In the genomic region with DNA sequence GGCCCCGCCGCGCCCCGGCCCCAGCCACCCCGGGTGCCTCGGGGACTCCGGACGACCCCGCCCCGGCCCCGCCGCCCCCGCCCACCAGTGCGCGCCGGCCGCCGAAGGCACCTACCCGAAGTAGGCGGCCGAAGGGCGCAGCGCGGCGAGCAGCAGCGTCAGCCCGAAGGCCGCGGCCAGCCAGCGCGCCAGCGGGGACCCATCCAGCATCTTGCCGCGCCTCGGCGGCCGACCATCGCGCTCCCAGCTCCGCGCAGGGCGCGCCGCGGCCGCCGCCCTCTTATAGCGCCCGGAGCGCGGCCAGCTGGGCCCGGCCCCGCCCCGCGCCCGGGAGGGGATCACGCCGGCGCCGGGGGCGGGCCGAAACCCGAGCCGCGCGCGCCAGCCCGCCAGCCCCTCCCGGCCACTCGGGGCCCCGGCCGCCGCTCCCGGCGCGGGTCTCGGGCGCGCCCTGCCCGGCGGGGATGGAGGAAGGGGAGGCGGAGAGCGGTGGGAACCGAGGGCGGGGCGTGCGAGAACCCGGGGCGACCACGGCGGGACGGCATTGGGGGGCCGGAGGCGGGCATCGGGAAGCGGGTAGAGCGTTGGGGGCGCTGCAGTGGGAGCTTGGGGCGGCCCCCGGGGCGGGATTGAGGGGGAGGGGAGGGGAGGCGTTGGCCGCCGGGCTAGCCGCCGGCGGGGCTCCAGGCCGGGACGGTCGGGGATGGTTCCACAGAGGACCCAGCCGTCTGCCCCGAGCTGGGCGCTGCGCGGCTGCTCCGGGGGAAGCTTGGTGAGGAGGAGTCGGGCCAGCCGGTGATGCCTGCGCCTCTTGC, we compare ENCODE assay signal across 8 cellular contexts. TPM values are rescaled to one million over a fixed set of nuclear protein-coding genes. Genes with fewer than 3 reads are reported as not detected.
DNase-seq lines count a peak whose midpoint lies in the region; ATAC-seq, FAIRE-seq and TF ChIP-seq lines count a peak whose summit lies in the region.

Gene WNT9A (minus strand): TSS at position 255 of the 815 bp plus-strand sequence. CDS start 45 bp downstream, at position 210.

- peak within 1 kb of the TSS; percentile 75 for H2AFZ ChIP-seq in PC-3 (ENCODE audit: low read length)
- H2AFZ ChIP-seq in HepG2 (ENCODE audit: low read length) = no peak within 1 kb of the TSS
- no peak within 1 kb of the TSS for H2AFZ ChIP-seq in Karpas-422 (ENCODE audit: low read length)

- TF ChIP-seq CTCF in PC-3 (conservative IDR thresholded peaks at IDR 0.05; ENCODE audit: low read depth, low read length) = no peak; the same call in 1 of the 2 replicates
- TF ChIP-seq CTCF in HepG2 (CRISPR knock-in tag; IDR thresholded peaks at IDR 0.05) = no peak
- TF ChIP-seq CTCF in thyroid gland (IDR thresholded peaks at IDR 0.05) = no peak

- peak; percentile 32 for DNase-seq in DMS153 (lab: John Stamatoyannopoulos, UW)
- DNase-seq in HEK293T (ENCODE audit: extremely low spot score) = peak; percentile 90
- peak; percentile 91 for DNase-seq in PC-3
- no peak for DNase-seq in HepG2 (ENCODE audit: low spot score)
- DNase-seq in thyroid gland = peak; percentile 57 to 61
- no peak for DNase-seq in effector CD8-positive, alpha-beta T cell (lab: John Stamatoyannopoulos, UW)
- no peak for DNase-seq in Karpas-422

- H3F3A ChIP-seq in PC-3 (ENCODE audit: low read length, unreplicated experiment) = no peaks in the 10 kb centered on the region

- TF ChIP-seq EP300 in HepG2 (IDR thresholded peaks at IDR 0.05; ENCODE audit: low read depth in 2 of 2, low read length in 2 of 2) = no peak
- no peak for TF ChIP-seq EP300 in HepG2 (CRISPR knock-in tag; IDR thresholded peaks at IDR 0.05; ENCODE audit: borderline replicate concordance)

- no peaks in the 10 kb centered on the region for H3K36me3 ChIP-seq in PC-3 (ENCODE audit: low read depth, low read length)
- H3K36me3 ChIP-seq in HepG2 (replicated peaks in 1 of 2; ENCODE audit: control insufficient read depth in 1 of 2, insufficient read depth in 2 of 2, low read length in 2 of 2) = no peaks in the 10 kb centered on the region
- no peaks in the 10 kb centered on the region for H3K36me3 ChIP-seq in thyroid gland
- H3K36me3 ChIP-seq in Karpas-422 (ENCODE audit: insufficient read depth, low read length) = no peaks in the 10 kb centered on the region

- H3K4me3 ChIP-seq in PC-3 (ENCODE audit: low read length) = peak within 1 kb of the TSS; percentile 75
- H3K4me3 ChIP-seq in HepG2 (replicated peaks in 1 of 3; ENCODE audit: insufficient read depth in 1 of 3, low read depth in 2 of 3, low read length in 3 of 3) = peak within 1 kb of the TSS; percentile 41 to 57 (median 47); a peak in 5 of 6 replicates
- peak within 1 kb of the TSS in 2 of 3 donors; percentile 1 to 52 for H3K4me3 ChIP-seq in thyroid gland (replicated peaks in 1 of 3)
- H3K4me3 ChIP-seq in Karpas-422 (ENCODE audit: low read length) = no peak within 1 kb of the TSS

- H3K27ac Mint-ChIP-seq in dendritic cell treated with granulocyte-macrophage colony-stimulating factor and Interleukin-4, amounts not matched to agents 40 ng/mL and 50 ng/mL, for 4 days = no peak within 1 kb of the TSS

- no peaks in the 10 kb centered on the region for H3K36me3 Mint-ChIP-seq in dendritic cell treated with granulocyte-macrophage colony-stimulating factor and Interleukin-4, amounts not matched to agents 40 ng/mL and 50 ng/mL, for 4 days (ENCODE audit: low read depth)

- POLR2A ChIA-PET in HEK293T (lab: Yijun Ruan, JAX) = interaction anchor here (0.8 to 1.0 kb wide), 2 partner anchors 28 to 195 kb away, joined by 3 read pairs; no protein-coding TSS in a partner anchor
- POLR2A ChIA-PET in PC-3 (lab: Charles Lee; ENCODE audit: unreplicated experiment) = interaction anchor here (0.6 to 1.1 kb wide), 2 partner anchors 13 to 160 kb away, joined by 3 to 8 read pairs; no protein-coding TSS in a partner anchor
- POLR2A ChIA-PET in HepG2 (lab: Yijun Ruan, JAX) = no interaction called here

- TF ChIP-seq RAD21 in HepG2 (CRISPR knock-in tag; IDR thresholded peaks at IDR 0.05) = no peak

- peaks cover 54% of the 10 kb centered on the region for H3K27me3 Mint-ChIP-seq in dendritic cell treated with granulocyte-macrophage colony-stimulating factor and Interleukin-4, amounts not matched to agents 40 ng/mL and 50 ng/mL, for 4 days

- peak within 1 kb of the TSS; percentile 77 for H3K27ac ChIP-seq in PC-3 (ENCODE audit: low read length)
- H3K27ac ChIP-seq in HepG2 (ENCODE audit: extremely low read length, insufficient read depth, low read length) = no peak within 1 kb of the TSS
- H3K27ac ChIP-seq in thyroid gland = peak within 1 kb of the TSS in 2 of 3 donors; percentile 38 to 78
- H3K27ac ChIP-seq in Karpas-422 (ENCODE audit: low read length) = no peak within 1 kb of the TSS

- H4K20me1 ChIP-seq in PC-3 (ENCODE audit: low read length) (no peaks in the 10 kb centered on the region), HepG2 (ENCODE audit: insufficient read depth, low read length) (no peaks in the 10 kb centered on the region), Karpas-422 (ENCODE audit: insufficient read depth, low read depth, low read length) (no peaks in the 10 kb centered on the region)

- H3K4me1 ChIP-seq in PC-3 (ENCODE audit: insufficient read depth, low read length) (peaks cover 28% of the 10 kb centered on the region), HepG2 (ENCODE audit: insufficient read depth, low read length) (peaks cover 16% of the 10 kb centered on the region), thyroid gland (peaks cover 21 to 29% of the 10 kb centered on the region in 2 donors), Karpas-422 (ENCODE audit: low read length) (no peaks in the 10 kb centered on the region)

- H3K9me3 ChIP-seq in PC-3 (ENCODE audit: low read length) (no peaks in the 10 kb centered on the region), HepG2 (ENCODE audit: low read length) (no peaks in the 10 kb centered on the region), thyroid gland (no peaks in the 10 kb centered on the region), Karpas-422 (ENCODE audit: low read length) (no peaks in the 10 kb centered on the region)

- H3K79me2 ChIP-seq in PC-3 (ENCODE audit: low read length) (peaks cover 52% of the 10 kb centered on the region), HepG2 (ENCODE audit: insufficient read depth, low read length) (no peaks in the 10 kb centered on the region), Karpas-422 (ENCODE audit: low read length) (no peaks in the 10 kb centered on the region)

- H3K9ac ChIP-seq in PC-3 (ENCODE audit: low read length) = peak within 1 kb of the TSS; percentile 63
- no peak within 1 kb of the TSS for H3K9ac ChIP-seq in HepG2 (ENCODE audit: insufficient read depth, low read depth, low read length)
- no peak within 1 kb of the TSS for H3K9ac ChIP-seq in Karpas-422 (ENCODE audit: low read length)

- CTCF ChIA-PET in HEK293T (lab: Yijun Ruan, JAX) = interaction anchor here (0.7 to 1.1 kb wide), 3 partner anchors 10 to 467 kb away, joined by 3 read pairs; no protein-coding TSS in a partner anchor
- CTCF ChIA-PET in PC-3 (lab: Charles Lee) = interaction anchor here (1.4 to 1.7 kb wide), 2 partner anchors 142 to 185 kb away, joined by 8 to 11 read pairs; no protein-coding TSS in a partner anchor
- CTCF ChIA-PET in HepG2 (lab: Yijun Ruan, JAX; ENCODE audit: low intra/inter-chr PET ratio, low total read pairs) = interaction anchor here (2.9 kb wide), 1 partner anchor 186 kb away, joined by 36 read pairs; no protein-coding TSS in a partner anchor

- peak within 1 kb of the TSS; percentile 89 for H3K4me2 ChIP-seq in PC-3 (ENCODE audit: low read length)
- peak within 1 kb of the TSS; percentile 69 for H3K4me2 ChIP-seq in HepG2 (ENCODE audit: low read depth, low read length)
- no peak within 1 kb of the TSS for H3K4me2 ChIP-seq in Karpas-422 (ENCODE audit: low read depth, low read length, poor library complexity, severe bottlenecking)

- TF ChIP-seq POLR2A in HepG2 (IDR thresholded peaks at IDR 0.05; ENCODE audit: insufficient read depth in 1 of 2, low read depth in 2 of 2, low read length in 2 of 2) (no peak), thyroid gland (IDR thresholded peaks at IDR 0.05) (peak; percentile 35 to 87)

- ATAC-seq in PC-3 = peak; percentile 34
- ATAC-seq in HepG2 = no peak; the same call in 2 of the 3 replicates

- 10% methylated on average over 6 of the region's 119 CpGs for WGBS in HepG2 (ENCODE audit: low lambda C conversion rate)
- 0% methylated on average over 7 to 39 of the region's 119 CpGs for WGBS in thyroid gland, 2 donors

- H3K4me3 Mint-ChIP-seq in dendritic cell treated with granulocyte-macrophage colony-stimulating factor and Interleukin-4, amounts not matched to agents 40 ng/mL and 50 ng/mL, for 4 days = peak within 1 kb of the TSS; percentile 35

- intact Hi-C loops in PC-3 (cut with micrococcal nuclease) (loop anchor here (10.0 kb wide), 1 partner anchor 403 kb away; no protein-coding TSS in a partner anchor), HepG2 (cut with micrococcal nuclease; ENCODE audit: unreplicated experiment) (no loop called here), thyroid gland (cut with DNase I) (loop anchor here (5.0 kb wide), 2 partner anchors 134 to 186 kb away; partner anchors contain the start of gene ARF1)
- intact Hi-C loops in dendritic cell treated with granulocyte-macrophage colony-stimulating factor and Interleukin-4, amounts not matched to agents 40 ng/mL and 50 ng/mL, for 4 days (cut with micrococcal nuclease) = loop anchor here (2.0 kb wide), 1 partner anchor 465 kb away; no protein-coding TSS in a partner anchor

- no peak for FAIRE-seq in HepG2 (lab: Jason Lieb, UNC)

- BruUV-seq in PC-3 (replicated peaks; lab: Mats Ljungman, UMichigan) (no TSS peak), HepG2 (replicated peaks; lab: Mats Ljungman, UMichigan) (no TSS peak)

- H3K27me3 ChIP-seq in PC-3 (ENCODE audit: low read length) (no peaks in the 10 kb centered on the region), HepG2 (ENCODE audit: control insufficient read depth in 1 of 2, insufficient read depth in 2 of 2, low read length in 2 of 2) (peaks cover 14 to 84% of the 10 kb centered on the region in 2 experiments; a peak in 4 of 5 replicates), thyroid gland (no peaks in the 10 kb centered on the region), Karpas-422 (ENCODE audit: low read length) (no peaks in the 10 kb centered on the region)

- in situ Hi-C loops in HepG2 (cut with HindIII; ENCODE audit: extremely low pct_ligation_motif_present, low pct_unique_long_range_greater_than_20kb) = loop anchor here (5.0 kb wide), 2 partner anchors 46 to 186 kb away; no protein-coding TSS in a partner anchor

- H3K9me2 ChIP-seq in PC-3 (replicated peaks; ENCODE audit: low read length) (no peaks in the 10 kb centered on the region), Karpas-422 (replicated peaks; ENCODE audit: insufficient read depth, low read length) (no peaks in the 10 kb centered on the region)

- H3K4me1 Mint-ChIP-seq in dendritic cell treated with granulocyte-macrophage colony-stimulating factor and Interleukin-4, amounts not matched to agents 40 ng/mL and 50 ng/mL, for 4 days (ENCODE audit: low read depth) = peaks cover 6% of the 10 kb centered on the region

- no peaks in the 10 kb centered on the region for H3K9me3 Mint-ChIP-seq in dendritic cell treated with granulocyte-macrophage colony-stimulating factor and Interleukin-4, amounts not matched to agents 40 ng/mL and 50 ng/mL, for 4 days

RNA-seq across cellular contexts. Expression of gene WNT9A, which starts in this region (rescaled TPM):
- 22.2 and 36.6 TPM in 2 replicates for total RNA-seq in PC-3 (2014; rRNA removed)
- total RNA-seq in HepG2 (2016; rRNA removed; fragmentation: Illumina TruSeq; extraction: Trizol) = 0.04 TPM in 2 replicates
- not detected in 2 replicates for total RNA-seq in HepG2 (2016; cell fraction: cytosol; rRNA removed; fragmentation: Illumina TruSeq; extraction: Trizol; ENCODE audit: low read depth)
- total RNA-seq in HepG2 (2016; cell fraction: insoluble cytoplasmic fraction; rRNA removed; fragmentation: Illumina TruSeq; extraction: Trizol) = 0.04 TPM in 1 of 2 replicates, not detected in the other
- not detected in 2 replicates for total RNA-seq in HepG2 (2016; cell fraction: membrane; rRNA removed; fragmentation: Illumina TruSeq; extraction: Trizol)
- not detected in 2 replicates for total RNA-seq in HepG2 (2016; cell fraction: nucleus; rRNA removed; fragmentation: Illumina TruSeq; extraction: Trizol)
- polyA plus RNA-seq in HepG2 (2011; rRNA removed) = not detected in 2 replicates
- polyA plus RNA-seq in HepG2 (2011; cell fraction: cytosol; rRNA removed) = 0.04 TPM in 1 of 2 replicates, not detected in the other
- polyA plus RNA-seq in HepG2 (2011; cell fraction: nucleus; rRNA removed) = 0.06 and 0.07 TPM in 2 replicates
- polyA plus RNA-seq in HepG2 (2012) = 0.04 TPM in 1 of 2 replicates, not detected in the other
- polyA plus RNA-seq in HepG2 (2016; cell fraction: cytosol; fragmentation: Illumina TruSeq; extraction: Trizol; ENCODE audit: low read depth) = not detected in 2 replicates
- not detected in 2 replicates for polyA plus RNA-seq in HepG2 (2016; cell fraction: insoluble cytoplasmic fraction; fragmentation: Illumina TruSeq; extraction: Trizol; ENCODE audit: low read depth)
- polyA plus RNA-seq in HepG2 (2016; cell fraction: membrane; fragmentation: Illumina TruSeq; extraction: Trizol; ENCODE audit: low read depth) = not detected in 2 replicates
- polyA plus RNA-seq in HepG2 (2016; cell fraction: nucleus; fragmentation: Illumina TruSeq; extraction: Trizol; ENCODE audit: insufficient read depth, low read depth) = not detected in 2 replicates
- polyA minus RNA-seq in HepG2 (2011; rRNA and poly(A)+ RNA removed; ENCODE audit: low replicate concordance) = 0.04 and 2.6 TPM in 2 replicates
- polyA minus RNA-seq in HepG2 (2011; cell fraction: cytosol; rRNA and poly(A)+ RNA removed) = not detected in 2 replicates
- polyA minus RNA-seq in HepG2 (2011; cell fraction: nucleus; rRNA and poly(A)+ RNA removed) = not detected in 2 replicates
- 1 to 10 TPM; 2.5 to 4.3 (median 3.4) TPM for total RNA-seq in thyroid gland
- not detected in 2 replicates for total RNA-seq in Karpas-422 (2014; rRNA removed; shearing (Covaris generic); ENCODE audit: low replicate concordance)

Comparison
In these comparisons a context has a peak if more than half of its experiments do, and no peak if none do; other contexts are left out.
1. DNase-seq: peak in DMS153 (single experiment), HEK293T (single experiment), PC-3 (single experiment) and thyroid gland (2 of 2); none in HepG2 (single experiment), effector CD8-positive, alpha-beta T cell (single experiment) and Karpas-422 (single experiment).
2. H3K27ac ChIP-seq: peak in PC-3 (single experiment) and thyroid gland (2 of 3); none in HepG2 (single experiment) and Karpas-422 (single experiment).
3. POLR2A ChIP-seq: peak in thyroid gland (2 of 2); none in HepG2 (0 of 2).